Comparison of ENCODE assay signal across 8 cellular contexts in genomic region chr2:112259509-112260294, GRCh38. TPM values are rescaled to one million over a fixed set of nuclear protein-coding genes. Genes with fewer than 3 reads are reported as not detected.
A peak's percentile ranks its signal among the peaks of the same experiment; 100 is the strongest.
DNase-seq lines count a peak whose midpoint lies in the region; ATAC-seq and TF ChIP-seq lines count a peak whose summit lies in the region.

No MANE protein-coding gene starts in this region.

- no peak for TF ChIP-seq EP300 in suprapubic skin (IDR thresholded peaks at IDR 0.05)

- no peak for TF ChIP-seq POLR2A in suprapubic skin (IDR thresholded peaks at IDR 0.05)

- H3K27ac ChIP-seq in suprapubic skin: no peak overlapping the region

- POLR2A ChIA-PET in AG04449 (lab: Yijun Ruan, JAX): no interaction called here

- H3K9me3 ChIP-seq in suprapubic skin: no peaks in the 10 kb centered on the region

- peak; percentile 45 for ATAC-seq in GM18907 (IDR thresholded peaks at IDR 0.05; ENCODE audit: unreplicated experiment)
- peak; percentile 73 for ATAC-seq in omental fat pad (ENCODE audit: low FRiP score)

- CTCF ChIA-PET in AG04449 (lab: Yijun Ruan, JAX): interaction anchor here (0.6 to 10.1 kb wide), 31 partner anchors 9 to 1454 kb away, joined by 3 to 91 read pairs (median 4); partner anchors contain the start of gene RGPD8

- H3K4me3 ChIP-seq in AG04449 (ENCODE audit: low read depth, low read length) (no peak overlapping the region), fibroblast of villous mesenchyme (ENCODE audit: low read depth, low read length) (no peak overlapping the region), suprapubic skin (no peak overlapping the region)

- no peaks in the 10 kb centered on the region for H3K27me3 ChIP-seq in suprapubic skin

- peak; percentile 93 for TF ChIP-seq CTCF in AG04449 (IDR thresholded peaks at IDR 0.05; ENCODE audit: insufficient read depth, low read length, missing control alignments)
- TF ChIP-seq CTCF in fibroblast of villous mesenchyme (IDR thresholded peaks at IDR 0.05; ENCODE audit: insufficient read depth, low read depth, low read length): peak; percentile 99
- peak in 1 of 3 donors; percentile 71 for TF ChIP-seq CTCF in omental fat pad (IDR thresholded peaks at IDR 0.05)
- TF ChIP-seq CTCF in suprapubic skin (IDR thresholded peaks at IDR 0.05): peak; percentile 92 to 93

- H3K36me3 ChIP-seq in suprapubic skin: no peaks in the 10 kb centered on the region

- no peak for DNase-seq in AG04449 (ENCODE audit: low read depth, low spot score)
- DNase-seq in KG1 (lab: John Stamatoyannopoulos, UW): peak; percentile 43
- DNase-seq in SHP77 treated with DMSO at 0.1 percent for 48 hours (lab: John Stamatoyannopoulos, UW): peak; percentile 73
- peak; percentile 71 for DNase-seq in activated effector memory CD4-positive, alpha-beta T cell treated with Interleukin-2 at 50 U/mL for 16 hours
- DNase-seq in fibroblast of villous mesenchyme (ENCODE audit: low read depth): peak; percentile 83
- peak; percentile 62 for DNase-seq in omental fat pad (ENCODE audit: low spot score)
- peak; percentile 91 to 92 for DNase-seq in suprapubic skin (ENCODE audit: low spot score in 2 of 2)

- peaks cover 7% of the 10 kb centered on the region for H3K4me1 ChIP-seq in suprapubic skin

- WGBS in suprapubic skin: 31% methylated on average over 10 of the region's 15 CpGs

RNA-seq across cellular contexts. Expression of gene ZC3H8, which starts 4.9 kb away (rescaled TPM):
- total RNA-seq in fibroblast of villous mesenchyme (5.5 and 8.2 TPM in 2 replicates), omental fat pad (10 to 100 TPM; 13.0 to 29.5 (median 22.2) TPM), suprapubic skin (10 to 100 TPM; 10.1 to 65.9 (median 35.2) TPM)

RNA-seq across cellular contexts. Expression of gene ZC3H6, which starts 15.7 kb away (rescaled TPM):
- total RNA-seq in fibroblast of villous mesenchyme (2.3 and 3.0 TPM in 2 replicates), omental fat pad (10 to 100 TPM in 1 of 4 donors, 1 to 10 TPM in 3; 3.6 to 24.0 (median 6.8) TPM), suprapubic skin (10 to 100 TPM; 10.3 to 38.5 (median 14.3) TPM)
